In genomic region chr22:30196141-30196866, GRCh38 we compare ENCODE assay signal across 8 cellular contexts. TPM values are rescaled to one million over a fixed set of nuclear protein-coding genes. Genes with fewer than 3 reads are reported as not detected.
DNase-seq lines count a peak whose midpoint lies in the region; ATAC-seq and TF ChIP-seq lines count a peak whose summit lies in the region.

No MANE protein-coding gene starts in this region.

- peak; percentile 53 for ATAC-seq in HG03354 (IDR thresholded peaks at IDR 0.05; ENCODE audit: poor library complexity, severe bottlenecking, unreplicated experiment)
- peak; percentile 73 to 96 (median 90) for ATAC-seq in heart left ventricle
- no peak for ATAC-seq in GM18861 (IDR thresholded peaks at IDR 0.05; ENCODE audit: unreplicated experiment)

- intact Hi-C loops in CD14-positive monocyte (cut with micrococcal nuclease): loop anchor here (2.0 to 5.0 kb wide), 3 partner anchors 16 to 76 kb away; no protein-coding TSS in a partner anchor
- intact Hi-C loops in heart left ventricle (cut with DNase I): no loop called here

- H3K27me3 ChIP-seq in OCI-LY3 (ENCODE audit: low read depth, low read length) (no peaks in the 10 kb centered on the region), heart left ventricle (peaks cover 0 to 45% (median 7%) of the 10 kb centered on the region in 9 donors), rectal smooth muscle tissue (ENCODE audit: control insufficient read depth, insufficient read depth, low read length) (no peaks in the 10 kb centered on the region)

- H3K9me3 ChIP-seq in OCI-LY3 (ENCODE audit: insufficient read depth, low read length): no peaks in the 10 kb centered on the region
- no peaks in the 10 kb centered on the region for H3K9me3 ChIP-seq in heart left ventricle

- H3K27ac ChIP-seq in OCI-LY3 (ENCODE audit: low read length) (no peak overlapping the region), heart left ventricle (peak overlapping the region; percentile 32 to 88 (median 72)), rectal smooth muscle tissue (ENCODE audit: low read depth, low read length) (peak overlapping the region; percentile 60)

- peak overlapping the region; percentile 9; the same call in 1 of the 2 replicates for H3K4me2 ChIP-seq in OCI-LY3 (ENCODE audit: low read length)

- H3K27me3 Mint-ChIP-seq in CD14-positive monocyte (ENCODE audit: low read depth in 3 of 3): peaks cover 0 to 4% (median 4%) of the 10 kb centered on the region in 3 donors

- no peaks in the 10 kb centered on the region for H3K36me3 ChIP-seq in OCI-LY3 (replicated peaks; ENCODE audit: low read depth, low read length)
- no peaks in the 10 kb centered on the region for H3K36me3 ChIP-seq in heart left ventricle
- no peaks in the 10 kb centered on the region for H3K36me3 ChIP-seq in rectal smooth muscle tissue (ENCODE audit: control insufficient read depth, insufficient read depth, low read length)

- H3K79me2 ChIP-seq in OCI-LY3 (ENCODE audit: low read length): no peaks in the 10 kb centered on the region

- TF ChIP-seq POLR2A in heart left ventricle (IDR thresholded peaks at IDR 0.05): no peak

- peaks cover 0 to 3% (median 0%) of the 10 kb centered on the region in 7 donors for H3K9me3 Mint-ChIP-seq in CD14-positive monocyte

- H3K4me1 Mint-ChIP-seq in CD14-positive monocyte: peaks cover 58% of the 10 kb centered on the region

- peak overlapping the region; percentile 30; the same call in 1 of the 2 replicates for H2AFZ ChIP-seq in OCI-LY3 (ENCODE audit: low read depth, low read length)

- DNase-seq in CD14-positive monocyte (ENCODE audit: low spot score) (peak; percentile 98), heart left ventricle (peak; percentile 81 to 91 (median 86)), pons (ENCODE audit: low spot score) (no peak)
- peak; percentile 16 for DNase-seq in activated effector memory CD4-positive, alpha-beta T cell treated with Interleukin-2 at 50 U/mL for 16 hours

- no peak for TF ChIP-seq CTCF in CD14-positive monocyte (IDR thresholded peaks at IDR 0.05)
- no peak for TF ChIP-seq CTCF in OCI-LY3 (IDR thresholded peaks at IDR 0.05; ENCODE audit: low read depth, low read length)
- TF ChIP-seq CTCF in heart left ventricle (IDR thresholded peaks at IDR 0.05): no peak

- H3K4me3 ChIP-seq in OCI-LY3 (ENCODE audit: low read length) (no peak overlapping the region), heart left ventricle (peak overlapping the region in 4 of 12 donors; percentile 0 to 25 (median 10)), rectal smooth muscle tissue (ENCODE audit: low read length) (peak overlapping the region; percentile 10)

- peaks cover 51% of the 10 kb centered on the region for H3K4me1 ChIP-seq in OCI-LY3 (ENCODE audit: low read length)
- H3K4me1 ChIP-seq in heart left ventricle: peaks cover 0 to 55% (median 16%) of the 10 kb centered on the region in 12 donors
- peaks cover 5% of the 10 kb centered on the region for H3K4me1 ChIP-seq in rectal smooth muscle tissue (ENCODE audit: control insufficient read depth, insufficient read depth, low read length)

- H3K4me3 Mint-ChIP-seq in CD14-positive monocyte: peak overlapping the region in 1 of 2 donors; percentile 84

- WGBS in heart left ventricle, 4 donors: 5 to 11% (median 9%) methylated on average over 10 to 11 of the region's 11 CpGs

- no peak overlapping the region for H3K9ac ChIP-seq in OCI-LY3 (ENCODE audit: low read length)
- H3K9ac ChIP-seq in rectal smooth muscle tissue (ENCODE audit: low read length): no peak overlapping the region

- H4K20me1 ChIP-seq in OCI-LY3 (ENCODE audit: insufficient read depth, low read length): no peaks in the 10 kb centered on the region

- H3K36me3 Mint-ChIP-seq in CD14-positive monocyte: peaks cover 7 to 10% of the 10 kb centered on the region in 2 donors

- H3K27ac Mint-ChIP-seq in CD14-positive monocyte: peak overlapping the region; percentile 95 to 99 (median 98)

RNA-seq across cellular contexts. Expression of gene LIF, which starts 50.3 kb away (rescaled TPM):
- polyA plus RNA-seq in CD14-positive monocyte: not detected
- total RNA-seq in heart left ventricle: 10 to 100 TPM in 1 of 9 donors, 1 to 10 TPM in 1, under 1 TPM in 6, not detected in 1; 0.12 to 11.6 (median 0.70) TPM
- under 1 TPM; 0.46 to 0.78 TPM for polyA plus RNA-seq in heart left ventricle

Comparison
In these comparisons a context has a peak if more than half of its experiments do, and no peak if none do; other contexts are left out.
1. intact Hi-C loops: an anchor here in CD14-positive monocyte (2.0 to 5.0 kb wide); none called in heart left ventricle.